In genomic region chr16:1615761-1616160, GRCh38 we compare ENCODE assay signal across 9 cellular contexts. TPM values are rescaled to one million over a fixed set of nuclear protein-coding genes. Genes with fewer than 3 reads are reported as not detected.
A peak's percentile ranks its signal among the peaks of the same experiment; 100 is the strongest.
DNase-seq lines count a peak whose midpoint lies in the region; ATAC-seq and TF ChIP-seq lines count a peak whose summit lies in the region.
"Had no signal": no experiment of that assay in that cellular context is flagged by ENCODE, and none has a peak within 500 bp of the region (broad histone marks: within the 10 kb centered on the region; RNA-seq: fewer than 3 reads in every experiment).

No MANE protein-coding gene starts in this region.

- dilution Hi-C loops in mammary epithelial cell (cut with HindIII; ENCODE audit: low sequenced_read_pairs): no loop called here

- H3F3A ChIP-seq in GM23338 (replicated peaks; ENCODE audit: low read depth): peaks cover 12% of the 10 kb centered on the region; the same call in 1 of the 2 replicates
- H3F3A ChIP-seq in MM.1S (ENCODE audit: insufficient read depth, low read length): peaks cover 17% of the 10 kb centered on the region

- intact Hi-C loops in mammary epithelial cell (cut with micrococcal nuclease): loop anchor here (10.0 kb wide), 2 partner anchors 59 to 241 kb away; partner anchors contain the start of gene JPT2

- H3K4me3 Mint-ChIP-seq in GM23338: peak overlapping the region; percentile 78

- H3K9ac ChIP-seq in mammary epithelial cell (ENCODE audit: insufficient read depth, low read length): no peak overlapping the region
- H3K9ac ChIP-seq in MM.1S (ENCODE audit: low read length): no peak overlapping the region

- H3K9me3 ChIP-seq in mammary epithelial cell (replicated peaks; ENCODE audit: insufficient read depth, low read length) (no peaks in the 10 kb centered on the region), mesodermal cell (ENCODE audit: control insufficient read depth, low read length) (no peaks in the 10 kb centered on the region), MM.1S (replicated peaks; ENCODE audit: insufficient read depth, low read length) (no peaks in the 10 kb centered on the region)

- H3K4me3 ChIP-seq in ACC112 (ENCODE audit: low read depth, low read length): peak overlapping the region; percentile 76
- peak overlapping the region; percentile 73; the same call in 1 of the 2 replicates for H3K4me3 ChIP-seq in GM23338
- H3K4me3 ChIP-seq in mammary epithelial cell (replicated peaks in 1 of 3; ENCODE audit: insufficient read depth in 1 of 3, low read depth in 2 of 3, low read length in 3 of 3): peak overlapping the region in 1 of 3 experiments; percentile 55
- H3K4me3 ChIP-seq in mesodermal cell (ENCODE audit: extremely low read depth, insufficient read depth, low read length, poor library complexity, severe bottlenecking): peak overlapping the region; percentile 55
- no peak overlapping the region for H3K4me3 ChIP-seq in MM.1S (ENCODE audit: low read length)

- in situ Hi-C loops in mammary epithelial cell (cut with MboI; ENCODE audit: low sequenced_read_pairs in 2 of 2): loop anchor here in 1 of 2 donors (10.0 kb wide), 1 partner anchor 89 kb away; the partner anchor contains the start of gene MAPK8IP3

- peaks cover 71% of the 10 kb centered on the region for H3K79me2 ChIP-seq in ACC112 (ENCODE audit: control insufficient read depth, insufficient read depth, low read length, unreplicated experiment)
- H3K79me2 ChIP-seq in GM23338 (replicated peaks; ENCODE audit: insufficient read depth): peaks cover 72% of the 10 kb centered on the region
- H3K79me2 ChIP-seq in mammary epithelial cell (ENCODE audit: insufficient read depth, low read length): peaks cover 82% of the 10 kb centered on the region
- H3K79me2 ChIP-seq in MM.1S (ENCODE audit: low read length): peaks cover 66% of the 10 kb centered on the region

- H3K27ac Mint-ChIP-seq in GM23338: no peak overlapping the region

- no peak for DNase-seq in GM23338 (ENCODE audit: low spot score)
- no peak for DNase-seq in mammary epithelial cell
- DNase-seq in MM.1S: no peak
- no peak for DNase-seq in left lobe of liver (ENCODE audit: low spot score)
- no peak for DNase-seq in T-helper 9 cell
- DNase-seq: DMS79 treated with DMSO at 0.1 percent for 48 hours had no signal

- ATAC-seq in GM23338 (no peak), HG03432 (IDR thresholded peaks at IDR 0.05; ENCODE audit: unreplicated experiment) (no peak), left lobe of liver (no peak)

- H2AFZ ChIP-seq in ACC112 (ENCODE audit: low read length, unreplicated experiment): no peak overlapping the region
- H2AFZ ChIP-seq in GM23338: no peak overlapping the region
- no peak overlapping the region for H2AFZ ChIP-seq in mammary epithelial cell (ENCODE audit: low read depth, low read length)
- no peak overlapping the region for H2AFZ ChIP-seq in MM.1S (ENCODE audit: low read length)

- CTCF ChIA-PET in mammary epithelial cell (lab: Charles Lee; ENCODE audit: low non-redundant PET): no interaction called here

- H3K4me2 ChIP-seq in GM23338: peak overlapping the region; percentile 94
- peak overlapping the region; percentile 87 for H3K4me2 ChIP-seq in mammary epithelial cell (ENCODE audit: insufficient read depth, low read depth, low read length)
- H3K4me2 ChIP-seq in MM.1S (ENCODE audit: low read depth, low read length): no peak overlapping the region

- H3K4me1 ChIP-seq in ACC112 (ENCODE audit: control insufficient read depth, insufficient read depth, low read length, unreplicated experiment) (peaks cover 13% of the 10 kb centered on the region), GM23338 (ENCODE audit: insufficient read depth) (peaks cover 19% of the 10 kb centered on the region), mammary epithelial cell (ENCODE audit: insufficient read depth, low read length) (peaks cover 20% of the 10 kb centered on the region), mesodermal cell (ENCODE audit: control insufficient read depth, insufficient read depth, low read length, poor library complexity, severe bottlenecking) (peaks cover 16% of the 10 kb centered on the region), MM.1S (ENCODE audit: low read length) (peaks cover 12% of the 10 kb centered on the region; the same call in 1 of the 2 replicates)

- H3K27me3 ChIP-seq in ACC112 (ENCODE audit: insufficient read depth, low read length) (no peaks in the 10 kb centered on the region), GM23338 (ENCODE audit: insufficient read depth) (peaks cover 12% of the 10 kb centered on the region), mammary epithelial cell (ENCODE audit: insufficient read depth, low read length) (no peaks in the 10 kb centered on the region), MM.1S (replicated peaks; ENCODE audit: insufficient read depth, low read length) (no peaks in the 10 kb centered on the region)

- H3K36me3 Mint-ChIP-seq in GM23338 (ENCODE audit: low read depth): peaks cover 38% of the 10 kb centered on the region

- TF ChIP-seq CTCF in GM23338 (conservative IDR thresholded peaks at IDR 0.05; ENCODE audit: low read depth in 2 of 2): no peak
- TF ChIP-seq CTCF in mammary epithelial cell (conservative IDR thresholded peaks at IDR 0.05 in 1 of 2, IDR thresholded peaks at IDR 0.05 in 1 of 2; ENCODE audit: extremely low read depth in 1 of 2, insufficient read depth in 1 of 2, low read depth in 1 of 2, low read length in 2 of 2): no peak
- TF ChIP-seq CTCF in MM.1S (IDR thresholded peaks at IDR 0.05; ENCODE audit: low read length): no peak

- WGBS in mammary epithelial cell (ENCODE audit: low coverage, missing lambda C conversion rate): 94% methylated on average over 9 of the region's 9 CpGs
- 90 to 91% methylated on average over 5 of the region's 9 CpGs for WGBS in mesodermal cell (ENCODE audit: insufficient coverage in 2 of 2), 2 experiments

- H3K9me2 ChIP-seq in GM23338 (ENCODE audit: insufficient read depth): no peaks in the 10 kb centered on the region; the same call in 1 of the 2 replicates
- no peaks in the 10 kb centered on the region for H3K9me2 ChIP-seq in MM.1S (replicated peaks; ENCODE audit: insufficient read depth, low read length)

- BruUV-seq in mammary epithelial cell (replicated peaks; lab: Mats Ljungman, UMichigan): no TSS peak

- no peak overlapping the region for H3K27ac ChIP-seq in ACC112 (ENCODE audit: low read depth, low read length)
- H3K27ac ChIP-seq in GM23338 (ENCODE audit: low read depth): no peak overlapping the region
- no peak overlapping the region for H3K27ac ChIP-seq in mammary epithelial cell (ENCODE audit: insufficient read depth, low read depth, low read length)
- no peak overlapping the region for H3K27ac ChIP-seq in mesodermal cell (ENCODE audit: low read depth, low read length, severe bottlenecking)
- no peak overlapping the region for H3K27ac ChIP-seq in MM.1S (ENCODE audit: low read length)

- peaks cover 26% of the 10 kb centered on the region for H3K27me3 Mint-ChIP-seq in GM23338 (ENCODE audit: insufficient read depth, low read depth, poor library complexity)

- peaks cover 28% of the 10 kb centered on the region for H4K20me1 ChIP-seq in GM23338 (replicated peaks; ENCODE audit: insufficient read depth)
- no peaks in the 10 kb centered on the region for H4K20me1 ChIP-seq in mammary epithelial cell (ENCODE audit: insufficient read depth, low read length)
- H4K20me1 ChIP-seq in MM.1S (ENCODE audit: insufficient read depth, low read length): no peaks in the 10 kb centered on the region

- H3K36me3 ChIP-seq in ACC112 (ENCODE audit: insufficient read depth, low read length): peaks cover 10% of the 10 kb centered on the region
- H3K36me3 ChIP-seq in GM23338 (ENCODE audit: insufficient read depth): 0 out of 2 replicates have a peak, but pooled peaks cover 7% of the 10 kb centered on the region
- H3K36me3 ChIP-seq in mammary epithelial cell (ENCODE audit: insufficient read depth, low read length): peaks cover 9% of the 10 kb centered on the region
- H3K36me3 ChIP-seq in mesodermal cell (ENCODE audit: control insufficient read depth, insufficient read depth, low read length): peaks cover 58% of the 10 kb centered on the region
- H3K36me3 ChIP-seq in MM.1S (replicated peaks; ENCODE audit: insufficient read depth, low read length): 0 out of 2 replicates have a peak, but pooled peaks cover 5% of the 10 kb centered on the region

- H3K9me3 Mint-ChIP-seq in GM23338: peaks cover 5% of the 10 kb centered on the region; the same call in 2 of the 3 replicates

- H3K4me1 Mint-ChIP-seq in GM23338: peaks cover 17% of the 10 kb centered on the region

TF ChIP-seq in GM23338, 12 proteins besides CTCF, POLR2A, EP300 and RAD21 (continues in another document):
- TF ChIP-seq ZNF114 (CRISPR knock-in tag; IDR thresholded peaks at IDR 0.05): no peak

RNA-seq across cellular contexts. Expression of gene CRAMP1, which starts 3.6 kb away (rescaled TPM):
- 16.7 and 17.9 TPM in 2 replicates for total RNA-seq in GM23338 (2014; rRNA removed; shearing (Covaris generic))
- polyA plus RNA-seq in GM23338 (2016; fragmentation: Nextera tagmentation; extraction: Ambion mirVana) (3.4 TPM in 2 replicates), mammary epithelial cell (7.2 TPM)
- total RNA-seq in mammary epithelial cell (10 to 100 TPM in 1 of 2 donors, 1 to 10 TPM in 1; 8.7 to 16.7 TPM), left lobe of liver (6.9 TPM)
- polyA minus RNA-seq in mammary epithelial cell: 16.3 TPM
- 15.7 TPM for polyA plus RNA-seq in mesodermal cell (2013, experiment 1 of 2)
- 11.6 TPM for polyA plus RNA-seq in mesodermal cell (2013, experiment 2 of 2)

RNA-seq across cellular contexts. Expression of gene IFT140, which starts 3.9 kb away (rescaled TPM):
- total RNA-seq in GM23338 (2014; rRNA removed; shearing (Covaris generic)): 15.0 and 28.7 TPM in 2 replicates
- 3.8 and 4.8 TPM in 2 replicates for polyA plus RNA-seq in GM23338 (2016; fragmentation: Nextera tagmentation; extraction: Ambion mirVana)
- 10 to 100 TPM; 16.6 to 22.0 TPM for total RNA-seq in mammary epithelial cell
- 4.7 TPM for polyA plus RNA-seq in mammary epithelial cell
- polyA minus RNA-seq in mammary epithelial cell: 7.3 TPM
- polyA plus RNA-seq in mesodermal cell (2013, experiment 1 of 2): 32.6 TPM
- 32.2 TPM for polyA plus RNA-seq in mesodermal cell (2013, experiment 2 of 2)
- total RNA-seq in left lobe of liver: 5.8 TPM
